9 cellular contexts compared by ENCODE assay signal in genomic region chr16:14111713-14112538, GRCh38. TPM values are rescaled to one million over a fixed set of nuclear protein-coding genes. Genes with fewer than 3 reads are reported as not detected.
DNase-seq lines count a peak whose midpoint lies in the region; ATAC-seq, FAIRE-seq and TF ChIP-seq lines count a peak whose summit lies in the region.
"Had no signal": no experiment of that assay in that cellular context is flagged by ENCODE, and none has a peak within 500 bp of the region (broad histone marks: within the 10 kb centered on the region; RNA-seq: fewer than 3 reads in every experiment).

No MANE protein-coding gene starts in this region.

- H3K4me1 ChIP-seq in gastroesophageal sphincter (peaks cover 2 to 92% (median 22%) of the 10 kb centered on the region in 3 donors), prostate gland (replicated peaks) (no peaks in the 10 kb centered on the region)

- DNase-seq in Daoy (ENCODE audit: low read depth) (peak; percentile 23), NCI-H446 treated with DMSO at 0.1 percent for 48 hours (lab: John Stamatoyannopoulos, UW) (peak; percentile 1), prostate gland (ENCODE audit: low spot score) (peak; percentile 74), D721Med (ENCODE audit: insufficient read length, low spot score) (no peak), HuH-7 (ENCODE audit: low spot score) (no peak)
- no peak for DNase-seq in activated CD4-positive, alpha-beta T cell treated with anti-CD3 and anti-CD28 coated beads, Interleukin-2, amount 50 U/mL, for 4 hours

- TF ChIP-seq CTCF in gastroesophageal sphincter (IDR thresholded peaks at IDR 0.05): no peak
- no peak for TF ChIP-seq CTCF in prostate gland (IDR thresholded peaks at IDR 0.05)
- TF ChIP-seq CTCF in D721Med (IDR thresholded peaks at IDR 0.05; ENCODE audit: insufficient read depth, missing control alignments): no peak

- TF ChIP-seq POLR2A in gastroesophageal sphincter (IDR thresholded peaks at IDR 0.05) (no peak), prostate gland (IDR thresholded peaks at IDR 0.05) (no peak)

- no peaks in the 10 kb centered on the region for H3K36me3 ChIP-seq in gastroesophageal sphincter
- H3K36me3 ChIP-seq in prostate gland: no peaks in the 10 kb centered on the region

- no peak for TF ChIP-seq EP300 in gastroesophageal sphincter (IDR thresholded peaks at IDR 0.05)

- 34 to 68% methylated on average over 5 to 11 of the region's 14 CpGs for WGBS in gastroesophageal sphincter (ENCODE audit: low coverage in 1 of 2), 2 donors
- 69% methylated on average over 14 of the region's 14 CpGs for WGBS in prostate gland

- no peaks in the 10 kb centered on the region for H3K27me3 ChIP-seq in gastroesophageal sphincter
- no peaks in the 10 kb centered on the region for H3K27me3 ChIP-seq in prostate gland (replicated peaks; ENCODE audit: insufficient read depth)

- H3K9me3 ChIP-seq in gastroesophageal sphincter: no peaks in the 10 kb centered on the region
- H3K9me3 ChIP-seq in prostate gland: no peaks in the 10 kb centered on the region

- ATAC-seq in gastroesophageal sphincter (peak; percentile 47), HG03108 (IDR thresholded peaks at IDR 0.05; ENCODE audit: unreplicated experiment) (no peak)

- H3K27ac ChIP-seq in gastroesophageal sphincter (peak overlapping the region in 3 of 4 donors; percentile 59 to 74 (median 66)), prostate gland (peak overlapping the region; percentile 4 to 9)

- no peak overlapping the region for H3K4me3 ChIP-seq in gastroesophageal sphincter
- no peak overlapping the region for H3K4me3 ChIP-seq in prostate gland

- no peak for FAIRE-seq in D721Med (lab: Jason Lieb, UNC)
- FAIRE-seq: G401.6 had no signal

- intact Hi-C loops in prostate gland (cut with DNase I): loop anchor here (5.0 kb wide), 1 partner anchor 60 kb away; no protein-coding TSS in a partner anchor

RNA-seq across cellular contexts. Expression of gene MRTFB, which starts 40.8 kb away (rescaled TPM):
- total RNA-seq in Daoy (2014; rRNA removed; shearing (Covaris generic)): 5.3 and 8.3 TPM in 2 replicates
- total RNA-seq in gastroesophageal sphincter: 10 to 100 TPM; 38.8 to 53.1 (median 41.1) TPM
- total RNA-seq in prostate gland: 100 to 1,000 TPM in 1 of 2 donors, 10 to 100 TPM in 1; 46.5 to 102 TPM

Comparison
In these comparisons a context has a peak if more than half of its experiments do, and no peak if none do; other contexts are left out.
1. DNase-seq: peak in Daoy (single experiment), NCI-H446 treated with DMSO at 0.1 percent for 48 hours (single experiment) and prostate gland (single experiment); none in D721Med (single experiment), HuH-7 (single experiment) and activated CD4-positive, alpha-beta T cell treated with anti-CD3 and anti-CD28 coated beads, Interleukin-2, amount 50 U/mL, for 4 hours (0 of 2).